Comparison of ENCODE assay signal across 19 cellular contexts in the genomic region with DNA sequence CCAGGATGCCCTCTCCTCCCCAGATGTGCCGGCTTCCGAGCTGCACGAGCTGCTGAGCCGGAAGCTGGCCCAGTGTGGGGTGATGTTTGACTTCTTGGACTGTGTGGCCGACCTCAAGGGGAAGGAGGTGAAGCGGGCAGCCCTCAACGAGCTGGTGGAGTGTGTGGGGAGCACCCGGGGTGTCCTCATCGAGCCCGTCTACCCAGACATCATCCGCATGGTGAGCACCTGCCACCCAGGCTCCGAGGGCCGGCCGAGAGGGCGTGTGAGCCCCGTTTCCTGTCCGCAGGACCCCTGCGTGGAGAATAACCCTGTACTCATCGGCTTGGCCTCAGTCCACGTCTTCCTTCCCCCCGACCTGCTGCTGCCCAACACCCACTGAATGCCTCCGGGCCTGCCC. TPM values are rescaled to one million over a fixed set of nuclear protein-coding genes. Genes with fewer than 3 reads are reported as not detected.
DNase-seq lines count a peak whose midpoint lies in the region; ATAC-seq and TF ChIP-seq lines count a peak whose summit lies in the region.
"Had no signal": no experiment of that assay in that cellular context is flagged by ENCODE, and none has a peak within 500 bp of the region (broad histone marks: within the 10 kb centered on the region; RNA-seq: fewer than 3 reads in every experiment).

No MANE protein-coding gene starts in this region.

- TF ChIP-seq CTCF in neural cell (IDR thresholded peaks at IDR 0.05; ENCODE audit: poor library complexity, severe bottlenecking) = no peak
- TF ChIP-seq CTCF in MCF 10A (IDR thresholded peaks at IDR 0.05; ENCODE audit: unreplicated experiment) = no peak

- no peaks in the 10 kb centered on the region for H4K20me1 ChIP-seq in neural cell (ENCODE audit: insufficient read depth)

- H3K4me2 ChIP-seq in neural cell (ENCODE audit: low read length) = no peak overlapping the region

- no peak overlapping the region for H2AFZ ChIP-seq in neural cell (ENCODE audit: low read depth, low read length)

- H3K4me1 ChIP-seq in CD8-positive, alpha-beta memory T cell (ENCODE audit: insufficient read depth, low read length) = peaks cover 21% of the 10 kb centered on the region

- no peaks in the 10 kb centered on the region for H3K9me3 Mint-ChIP-seq in CD8-positive, alpha-beta memory T cell
- H3K9me3 Mint-ChIP-seq in central memory CD8-positive, alpha-beta T cell = no peaks in the 10 kb centered on the region
- no peaks in the 10 kb centered on the region for H3K9me3 Mint-ChIP-seq in MCF 10A (ENCODE audit: unreplicated experiment)
- H3K9me3 Mint-ChIP-seq: activated naive CD4-positive, alpha-beta T cell treated with anti-CD3 and anti-CD28 coated beads, Interleukin-2, amount 10 ng/mL, durations not matched to agents 7 days and 5 days; stimulated activated naive CD8-positive, alpha-beta T cell treated with anti-CD3 and anti-CD28 coated beads, Interleukin-15, Interleukin-2, amounts not matched to agents 100 ng/mL and 50 ng/mL, for 24 hours had no signal

- no peaks in the 10 kb centered on the region for H3K9me2 ChIP-seq in neural cell (ENCODE audit: insufficient read depth, low read length)

- CTCF ChIA-PET in CD8-positive, alpha-beta memory T cell (lab: Charles Lee) = no interaction called here
- CTCF ChIA-PET in MCF 10A (lab: Yijun Ruan, JAX) = interaction anchor here (0.7 kb wide), 2 partner anchors 8 to 70 kb away, joined by 3 read pairs; a partner anchor contains a TSS

- H3K4me3 Mint-ChIP-seq in CD8-positive, alpha-beta memory T cell = peak overlapping the region in 4 of 7 donors; percentile 49 to 85 (median 54)
- H3K4me3 Mint-ChIP-seq in central memory CD8-positive, alpha-beta T cell = peak overlapping the region; percentile 56
- no peak overlapping the region for H3K4me3 Mint-ChIP-seq in MCF 10A (ENCODE audit: unreplicated experiment)

- no peak for DNase-seq in CD8-positive, alpha-beta memory T cell
- no peak for DNase-seq in central memory CD8-positive, alpha-beta T cell (ENCODE audit: low spot score in 2 of 2)
- DNase-seq in MCF 10A (ENCODE audit: unreplicated experiment) = no peak
- DNase-seq in activated naive CD4-positive, alpha-beta T cell treated with Interleukin-2 at 50 U/mL for 16 hours = no peak
- DNase-seq in hypothalamus (lab: John Stamatoyannopoulos, UW) = no peak
- DNase-seq: ACHN; activated CD4-positive, alpha-beta T cell treated with anti-CD3 and anti-CD28 coated beads, Interleukin-2, amount 50 U/mL, for 48 hours; activated naive CD4-positive, alpha-beta T cell treated with anti-CD3 and anti-CD28 coated beads, Interleukin-2, amount 10 ng/mL, durations not matched to agents 7 days and 5 days; colonic mucosa; DMS53; mesendoderm; NCI-H1694 treated with DMSO at 0.1 percent for 48 hours; trophoblast cell had no signal

- no peaks in the 10 kb centered on the region for H3K79me2 ChIP-seq in neural cell (replicated peaks; ENCODE audit: insufficient read depth, low read length)

- H3K9me3 ChIP-seq in CD8-positive, alpha-beta memory T cell (ENCODE audit: low read length) = no peaks in the 10 kb centered on the region
- H3K9me3 ChIP-seq in neural cell (ENCODE audit: low read length) = no peaks in the 10 kb centered on the region
- H3K9me3 ChIP-seq: colonic mucosa, right atrium auricular region had no signal

- H3F3A ChIP-seq in neural cell (ENCODE audit: insufficient read depth, low read length, poor library complexity, severe bottlenecking) = no peaks in the 10 kb centered on the region

- POLR2A ChIA-PET in CD8-positive, alpha-beta memory T cell (lab: Charles Lee) = no interaction called here
- POLR2A ChIA-PET in MCF 10A (lab: Yijun Ruan, JAX) = interaction anchor here (0.5 kb wide), 1 partner anchor 50 kb away, joined by 3 read pairs; no protein-coding TSS in a partner anchor

- no peak for TF ChIP-seq RAD21 in neural cell (conservative IDR thresholded peaks at IDR 0.05)

- no peaks in the 10 kb centered on the region for H3K27me3 Mint-ChIP-seq in CD8-positive, alpha-beta memory T cell
- H3K27me3 Mint-ChIP-seq in central memory CD8-positive, alpha-beta T cell = no peaks in the 10 kb centered on the region
- H3K27me3 Mint-ChIP-seq in MCF 10A (ENCODE audit: insufficient read depth, unreplicated experiment) = no peaks in the 10 kb centered on the region
- H3K27me3 Mint-ChIP-seq: stimulated activated naive CD8-positive, alpha-beta T cell treated with anti-CD3 and anti-CD28 coated beads, Interleukin-15, Interleukin-2, amounts not matched to agents 100 ng/mL and 50 ng/mL, for 24 hours had no signal

- TF ChIP-seq EP300 in neural cell (conservative IDR thresholded peaks at IDR 0.05; ENCODE audit: poor library complexity, severe bottlenecking) = no peak

- no peak overlapping the region for H3K4me3 ChIP-seq in CD8-positive, alpha-beta memory T cell (ENCODE audit: low read length)
- peak overlapping the region; percentile 98 for H3K4me3 ChIP-seq in neural cell (ENCODE audit: low read length)
- H3K4me3 ChIP-seq: colonic mucosa had no signal

- no peak overlapping the region for H3K27ac ChIP-seq in CD8-positive, alpha-beta memory T cell (ENCODE audit: low read depth, low read length)
- H3K27ac ChIP-seq in neural cell (ENCODE audit: low read length) = no peak overlapping the region
- H3K27ac ChIP-seq: colonic mucosa had no signal

- H3K36me3 Mint-ChIP-seq in CD8-positive, alpha-beta memory T cell = peaks cover 9 to 40% (median 9%) of the 10 kb centered on the region in 3 donors
- peaks cover 13% of the 10 kb centered on the region for H3K36me3 Mint-ChIP-seq in central memory CD8-positive, alpha-beta T cell (ENCODE audit: insufficient read depth)
- H3K36me3 Mint-ChIP-seq in MCF 10A (ENCODE audit: insufficient read depth, unreplicated experiment) = peaks cover 44% of the 10 kb centered on the region

- H3K27ac Mint-ChIP-seq in CD8-positive, alpha-beta memory T cell = peak overlapping the region in 1 of 8 donors; percentile 88
- H3K27ac Mint-ChIP-seq in central memory CD8-positive, alpha-beta T cell (ENCODE audit: low read depth) = no peak overlapping the region
- no peak overlapping the region for H3K27ac Mint-ChIP-seq in MCF 10A (ENCODE audit: low read depth, unreplicated experiment)
- H3K27ac Mint-ChIP-seq: activated naive CD4-positive, alpha-beta T cell treated with anti-CD3 and anti-CD28 coated beads, Interleukin-2, amount 10 ng/mL, durations not matched to agents 7 days and 5 days; stimulated activated naive CD8-positive, alpha-beta T cell treated with anti-CD3 and anti-CD28 coated beads, Interleukin-15, Interleukin-2, amounts not matched to agents 100 ng/mL and 50 ng/mL, for 24 hours had no signal

- no TSS peak for BruUV-seq in MCF 10A (replicated peaks; lab: Mats Ljungman, UMichigan)

- H3K27me3 ChIP-seq in CD8-positive, alpha-beta memory T cell (ENCODE audit: insufficient read depth, low read length, poor library complexity, severe bottlenecking) = no peaks in the 10 kb centered on the region
- no peaks in the 10 kb centered on the region for H3K27me3 ChIP-seq in neural cell (ENCODE audit: insufficient read depth, low read depth, low read length)
- H3K27me3 ChIP-seq: colonic mucosa, right atrium auricular region had no signal

- H3K4me1 Mint-ChIP-seq in CD8-positive, alpha-beta memory T cell = peaks cover 9 to 18% (median 11%) of the 10 kb centered on the region in 3 donors
- peaks cover 25% of the 10 kb centered on the region for H3K4me1 Mint-ChIP-seq in central memory CD8-positive, alpha-beta T cell
- peaks cover 14% of the 10 kb centered on the region for H3K4me1 Mint-ChIP-seq in MCF 10A (ENCODE audit: insufficient read depth, unreplicated experiment)

- ATAC-seq in central memory CD8-positive, alpha-beta T cell (replicated peaks; ENCODE audit: extremely low read depth, poor library complexity, severe bottlenecking) = no peak
- ATAC-seq: SK-N-SH treated with all-trans-retinoic acid at 6 μM for 48 hours had no signal

- intact Hi-C loops in MCF 10A (cut with micrococcal nuclease) = no loop called here

- H3K9ac ChIP-seq in neural cell (ENCODE audit: low read length) = no peak overlapping the region

- peaks cover 9% of the 10 kb centered on the region for H3K36me3 ChIP-seq in CD8-positive, alpha-beta memory T cell (ENCODE audit: insufficient read depth, low read length)
- peaks cover 3% of the 10 kb centered on the region for H3K36me3 ChIP-seq in neural cell (ENCODE audit: insufficient read depth, low read length)

TF ChIP-seq in neural cell, 6 proteins besides CTCF, POLR2A, EP300 and RAD21 (continues in another document):
- TF ChIP-seq EZH2 (IDR thresholded peaks at IDR 0.05; ENCODE audit: borderline replicate concordance, insufficient read depth, low read length, poor library complexity, severe bottlenecking) = no peak
- TF ChIP-seq MXI1 (conservative IDR thresholded peaks at IDR 0.05; ENCODE audit: poor library complexity, severe bottlenecking) = no peak
- no peak for TF ChIP-seq SMC3 (conservative IDR thresholded peaks at IDR 0.05; ENCODE audit: poor library complexity)

RNA-seq across cellular contexts. Expression of a gene that starts 2.2 kb away (rescaled TPM):
- 10 to 100 TPM; 11.2 to 11.7 TPM for total RNA-seq in CD8-positive, alpha-beta memory T cell
- polyA plus RNA-seq in CD8-positive, alpha-beta memory T cell = 7.8 TPM
- polyA plus RNA-seq in neural cell = 76.1 and 86.9 TPM in 2 replicates
- polyA minus RNA-seq in neural cell = 43.3 and 43.6 TPM in 2 replicates
- 38.0 and 48.0 TPM in 2 replicates for total RNA-seq in MCF 10A (2022)

RNA-seq across cellular contexts. Expression of a gene that starts 9.0 kb away (rescaled TPM):
- not detected for total RNA-seq in CD8-positive, alpha-beta memory T cell
- polyA plus RNA-seq in CD8-positive, alpha-beta memory T cell = not detected
- polyA plus RNA-seq in neural cell = not detected in 2 replicates
- not detected in 2 replicates for polyA minus RNA-seq in neural cell
- total RNA-seq in MCF 10A (2022) = not detected in 2 replicates
- total RNA-seq: colonic mucosa, kidney epithelial cell, right atrium auricular region, RPMI7951 had no signal

RNA-seq across cellular contexts. Expression of a gene that starts 9.7 kb away (rescaled TPM):
- total RNA-seq in CD8-positive, alpha-beta memory T cell = 10 to 100 TPM; 25.7 to 27.0 TPM
- 7.6 TPM for polyA plus RNA-seq in CD8-positive, alpha-beta memory T cell
- 7.5 and 10.7 TPM in 2 replicates for polyA plus RNA-seq in neural cell
- polyA minus RNA-seq in neural cell = 7.6 and 11.2 TPM in 2 replicates
- 28.7 and 29.9 TPM in 2 replicates for total RNA-seq in MCF 10A (2022)

RNA-seq across cellular contexts. Expression of a gene that starts 45.2 kb away (rescaled TPM):
- not detected for total RNA-seq in CD8-positive, alpha-beta memory T cell
- not detected for polyA plus RNA-seq in CD8-positive, alpha-beta memory T cell
- not detected in 2 replicates for polyA plus RNA-seq in neural cell
- not detected in 2 replicates for polyA minus RNA-seq in neural cell
- total RNA-seq in MCF 10A (2022) = not detected in 2 replicates
- total RNA-seq: colonic mucosa, right atrium auricular region, RPMI7951 had no signal

RNA-seq across cellular contexts. Expression of a gene that starts 48.3 kb away (rescaled TPM):
- 100 to 1,000 TPM; 102 to 110 TPM for total RNA-seq in CD8-positive, alpha-beta memory T cell
- polyA plus RNA-seq in CD8-positive, alpha-beta memory T cell = 258 TPM
- 26.4 and 34.9 TPM in 2 replicates for polyA plus RNA-seq in neural cell
- polyA minus RNA-seq in neural cell = 49.1 and 55.5 TPM in 2 replicates
- 67.9 and 80.6 TPM in 2 replicates for total RNA-seq in MCF 10A (2022)
